In genomic region chr21:46294647-46295176, GRCh38 we compare ENCODE assay signal across 1 cellular context.
TF ChIP-seq lines count a peak whose summit lies in the region.

No MANE protein-coding gene starts in this region.

TF ChIP-seq in K562, 482 proteins besides CTCF, POLR2A, EP300 and RAD21 (continued from another document and continues in another):
- TF ChIP-seq CHD7 (IDR thresholded peaks at IDR 0.05; ENCODE audit: low read depth, low read length) (no peak), CBX5 (IDR thresholded peaks at IDR 0.05; ENCODE audit: borderline replicate concordance, low read depth) (no peak), CBFA2T3 (IDR thresholded peaks at IDR 0.05) (peak; percentile 86), RFX7 (CRISPR knock-in tag; IDR thresholded peaks at IDR 0.05) (no peak), SIRT6 (IDR thresholded peaks at IDR 0.05; ENCODE audit: low read depth, low read length) (no peak), SFPQ (IDR thresholded peaks at IDR 0.05; ENCODE audit: low read depth, low read length) (no peak), ZNF197 (CRISPR knock-in tag; IDR thresholded peaks at IDR 0.05; ENCODE audit: low read depth) (no peak), ZNF24 (IDR thresholded peaks at IDR 0.05) (no peak), PRPF4 (IDR thresholded peaks at IDR 0.05; ENCODE audit: insufficient read depth, low read depth, low read length, poor library complexity, severe bottlenecking) (no peak), NR2F6 (CRISPR knock-in tag; IDR thresholded peaks at IDR 0.05) (no peak), POLR2G (IDR thresholded peaks at IDR 0.05; ENCODE audit: low read depth, low read length) (peak; percentile 52), PTTG1 (tag; IDR thresholded peaks at IDR 0.05; ENCODE audit: low read depth) (no peak), ZNF639 (CRISPR knock-in tag; conservative IDR thresholded peaks at IDR 0.05 in 1 of 2, IDR thresholded peaks at IDR 0.05 in 1 of 2) (no peak), FOXJ3 (CRISPR knock-in tag; IDR thresholded peaks at IDR 0.05) (no peak), MBD2 (IDR thresholded peaks at IDR 0.05; ENCODE audit: borderline replicate concordance, low read depth) (no peak), MEF2A (IDR thresholded peaks at IDR 0.05; ENCODE audit: control insufficient read depth, low read depth, low read length) (no peak), FOXP4 (CRISPR knock-in tag; IDR thresholded peaks at IDR 0.05; ENCODE audit: borderline replicate concordance) (no peak), DNMT1 (IDR thresholded peaks at IDR 0.05) (no peak; the same call in 1 of the 2 replicates), MCM3 (IDR thresholded peaks at IDR 0.05) (no peak), FOSL1 (tag; conservative IDR thresholded peaks at IDR 0.05) (peak; percentile 62), FOXA1 (IDR thresholded peaks at IDR 0.05; ENCODE audit: borderline replicate concordance) (no peak), TAF7 (tag; IDR thresholded peaks at IDR 0.05) (no peak), TARDBP (IDR thresholded peaks at IDR 0.05) (peak; percentile 51; the same call in 1 of the 2 replicates), ARID3B (CRISPR knock-in tag; IDR thresholded peaks at IDR 0.05; ENCODE audit: borderline replicate concordance) (no peak), ELF4 (CRISPR knock-in tag; IDR thresholded peaks at IDR 0.05) (peak; percentile 50; the same call in 1 of the 2 replicates), PREB (CRISPR knock-in tag; IDR thresholded peaks at IDR 0.05) (no peak), ATF6 (CRISPR knock-in tag; IDR thresholded peaks at IDR 0.05) (no peak), CHD2 (IDR thresholded peaks at IDR 0.05; ENCODE audit: low read depth, low read length) (no peak), NONO (IDR thresholded peaks at IDR 0.05; ENCODE audit: low read depth in 2 of 2, low read length in 1 of 2) (no peak), SMAD2 (IDR thresholded peaks at IDR 0.05; ENCODE audit: low read depth, low read length) (no peak), U2AF2 (optimal IDR thresholded peaks at IDR 0.05; ENCODE audit: low read depth, low read length) (no peak), HDAC1 (IDR thresholded peaks at IDR 0.05) (peak in 1 of 2 experiments; percentile 47; a peak in 1 of 4 replicates), USF1 (CRISPR knock-in tag; IDR thresholded peaks at IDR 0.05) (no peak), JUND (IDR thresholded peaks at IDR 0.05; ENCODE audit: borderline replicate concordance, low read depth, low read length) (0 out of 2 replicates have a peak, but pooled peaks have one; percentile 29), JUND (tag; IDR thresholded peaks at IDR 0.05; ENCODE audit: borderline replicate concordance, low read depth, low read length) (peak; percentile 32; the same call in 1 of the 3 replicates), POLR2AphosphoS2 (IDR thresholded peaks at IDR 0.05; ENCODE audit: low read length) (no peak), ZBTB7A (IDR thresholded peaks at IDR 0.05; ENCODE audit: borderline replicate concordance, control insufficient read depth, low read depth, low read length) (no peak), IFI16 (CRISPR knock-in tag; IDR thresholded peaks at IDR 0.05) (no peak)
